In the genomic region with DNA sequence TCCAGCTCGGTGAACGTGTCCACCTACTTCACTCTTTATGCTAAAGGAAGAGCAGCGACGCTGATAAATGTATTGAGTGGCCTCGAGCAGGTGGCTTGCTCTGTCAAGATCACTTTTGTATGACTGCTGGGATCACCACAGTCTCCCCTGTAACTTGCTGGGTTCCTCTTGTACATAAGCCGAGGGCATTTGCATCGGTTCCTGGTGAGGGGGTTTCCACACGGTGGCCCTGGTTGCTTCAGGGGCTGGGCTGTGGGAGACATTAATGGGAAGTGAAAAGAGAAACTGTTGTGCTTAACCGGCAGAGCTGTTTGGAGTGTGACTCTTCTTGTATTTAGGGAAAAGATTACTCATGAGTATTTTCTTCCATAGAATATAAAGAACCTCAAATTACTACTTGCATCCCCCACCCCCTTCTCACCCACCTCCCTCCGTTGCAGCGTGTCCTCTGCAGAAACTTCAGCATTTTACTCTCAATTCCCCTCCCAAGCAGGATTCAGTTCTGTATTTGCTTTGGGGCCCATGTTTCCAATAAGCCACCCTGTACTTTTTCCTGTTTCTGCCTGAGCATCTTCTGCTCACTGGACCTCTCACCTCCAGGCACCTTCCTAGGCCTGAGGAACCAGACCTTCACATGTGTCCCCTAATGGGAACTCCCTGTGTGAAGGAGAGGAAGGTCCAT, we compare ENCODE assay signal across 1 cellular context.
TF ChIP-seq lines count a peak whose summit lies in the region.

No MANE protein-coding gene starts in this region.

TF ChIP-seq in GM12878, 131 proteins besides CTCF, POLR2A, EP300 and RAD21 (continued from another document and continues in another):
- TF ChIP-seq RFX5 (IDR thresholded peaks at IDR 0.05; ENCODE audit: low read depth, low read length) (no peak), SRF (IDR thresholded peaks at IDR 0.05; ENCODE audit: low read depth in 2 of 2, low read length in 2 of 2) (no peak), YY1 (IDR thresholded peaks at IDR 0.05; ENCODE audit: low read depth, low read length) (peak; percentile 41; the same call in 1 of the 2 replicates), IRF3 (IDR thresholded peaks at IDR 0.05) (no peak), GABPA (IDR thresholded peaks at IDR 0.05; ENCODE audit: low read depth) (no peak), BACH1 (IDR thresholded peaks at IDR 0.05; ENCODE audit: borderline replicate concordance) (peak; percentile 66; the same call in 1 of the 2 replicates), ATF2 (IDR thresholded peaks at IDR 0.05; ENCODE audit: low read length) (peak; percentile 98), ZBTB40 (IDR thresholded peaks at IDR 0.05; ENCODE audit: borderline replicate concordance) (no peak), PML (IDR thresholded peaks at IDR 0.05; ENCODE audit: low read length) (peak; percentile 71; the same call in 1 of the 2 replicates), PBX3 (IDR thresholded peaks at IDR 0.05; ENCODE audit: insufficient replicate concordance, low read depth, low read length) (peak; percentile 45), ZBTB4 (CRISPR knock-in tag; IDR thresholded peaks at IDR 0.05) (no peak), KAT2A (conservative IDR thresholded peaks at IDR 0.05; ENCODE audit: control insufficient read depth, low read depth, low read length) (no peak), FOXM1 (IDR thresholded peaks at IDR 0.05; ENCODE audit: low read depth, low read length) (peak; percentile 98), ZNF217 (IDR thresholded peaks at IDR 0.05) (0 out of 2 replicates have a peak, but pooled peaks have one; percentile 64), FOXK2 (IDR thresholded peaks at IDR 0.05) (no peak), NR2F1 (conservative IDR thresholded peaks at IDR 0.05) (peak; percentile 67; the same call in 1 of the 2 replicates), POLR2AphosphoS5 (IDR thresholded peaks at IDR 0.05; ENCODE audit: low read length) (peak; percentile 93), MTA2 (IDR thresholded peaks at IDR 0.05; ENCODE audit: low read depth) (peak; percentile 96), HDGF (IDR thresholded peaks at IDR 0.05) (peak; percentile 20; the same call in 1 of the 2 replicates), HDAC2 (IDR thresholded peaks at IDR 0.05) (no peak), BMI1 (IDR thresholded peaks at IDR 0.05; ENCODE audit: borderline replicate concordance) (peak; percentile 66; the same call in 1 of the 2 replicates), IKZF2 (IDR thresholded peaks at IDR 0.05) (peak; percentile 100), HCFC1 (IDR thresholded peaks at IDR 0.05; ENCODE audit: low read length) (no peak), FOS (IDR thresholded peaks at IDR 0.05; ENCODE audit: borderline replicate concordance, extremely low read depth, insufficient read length) (no peak), RELA (IDR thresholded peaks at IDR 0.05; ENCODE audit: borderline replicate concordance, partially characterized antibody) (peak; percentile 98), PAX8 (IDR thresholded peaks at IDR 0.05) (no peak), CHD4 (IDR thresholded peaks at IDR 0.05) (no peak), HSF1 (IDR thresholded peaks at IDR 0.05; ENCODE audit: low read depth, low read length) (no peak), CBX5 (IDR thresholded peaks at IDR 0.05; ENCODE audit: low read depth) (peak; percentile 86), JUNB (IDR thresholded peaks at IDR 0.05) (peak; percentile 67), PAX5 (IDR thresholded peaks at IDR 0.05; ENCODE audit: borderline replicate concordance, low read depth, low read length) (peak; percentile 87)
- TF ChIP-seq, protein P1, sequence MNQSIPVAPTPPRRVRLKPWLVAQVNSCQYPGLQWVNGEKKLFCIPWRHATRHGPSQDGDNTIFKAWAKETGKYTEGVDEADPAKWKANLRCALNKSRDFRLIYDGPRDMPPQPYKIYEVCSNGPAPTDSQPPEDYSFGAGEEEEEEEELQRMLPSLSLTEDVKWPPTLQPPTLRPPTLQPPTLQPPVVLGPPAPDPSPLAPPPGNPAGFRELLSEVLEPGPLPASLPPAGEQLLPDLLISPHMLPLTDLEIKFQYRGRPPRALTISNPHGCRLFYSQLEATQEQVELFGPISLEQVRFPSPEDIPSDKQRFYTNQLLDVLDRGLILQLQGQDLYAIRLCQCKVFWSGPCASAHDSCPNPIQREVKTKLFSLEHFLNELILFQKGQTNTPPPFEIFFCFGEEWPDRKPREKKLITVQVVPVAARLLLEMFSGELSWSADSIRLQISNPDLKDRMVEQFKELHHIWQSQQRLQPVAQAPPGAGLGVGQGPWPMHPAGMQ (IDR thresholded peaks at IDR 0.05; ENCODE audit: borderline replicate concordance), result no peak
- TF ChIP-seq, protein P2, sequence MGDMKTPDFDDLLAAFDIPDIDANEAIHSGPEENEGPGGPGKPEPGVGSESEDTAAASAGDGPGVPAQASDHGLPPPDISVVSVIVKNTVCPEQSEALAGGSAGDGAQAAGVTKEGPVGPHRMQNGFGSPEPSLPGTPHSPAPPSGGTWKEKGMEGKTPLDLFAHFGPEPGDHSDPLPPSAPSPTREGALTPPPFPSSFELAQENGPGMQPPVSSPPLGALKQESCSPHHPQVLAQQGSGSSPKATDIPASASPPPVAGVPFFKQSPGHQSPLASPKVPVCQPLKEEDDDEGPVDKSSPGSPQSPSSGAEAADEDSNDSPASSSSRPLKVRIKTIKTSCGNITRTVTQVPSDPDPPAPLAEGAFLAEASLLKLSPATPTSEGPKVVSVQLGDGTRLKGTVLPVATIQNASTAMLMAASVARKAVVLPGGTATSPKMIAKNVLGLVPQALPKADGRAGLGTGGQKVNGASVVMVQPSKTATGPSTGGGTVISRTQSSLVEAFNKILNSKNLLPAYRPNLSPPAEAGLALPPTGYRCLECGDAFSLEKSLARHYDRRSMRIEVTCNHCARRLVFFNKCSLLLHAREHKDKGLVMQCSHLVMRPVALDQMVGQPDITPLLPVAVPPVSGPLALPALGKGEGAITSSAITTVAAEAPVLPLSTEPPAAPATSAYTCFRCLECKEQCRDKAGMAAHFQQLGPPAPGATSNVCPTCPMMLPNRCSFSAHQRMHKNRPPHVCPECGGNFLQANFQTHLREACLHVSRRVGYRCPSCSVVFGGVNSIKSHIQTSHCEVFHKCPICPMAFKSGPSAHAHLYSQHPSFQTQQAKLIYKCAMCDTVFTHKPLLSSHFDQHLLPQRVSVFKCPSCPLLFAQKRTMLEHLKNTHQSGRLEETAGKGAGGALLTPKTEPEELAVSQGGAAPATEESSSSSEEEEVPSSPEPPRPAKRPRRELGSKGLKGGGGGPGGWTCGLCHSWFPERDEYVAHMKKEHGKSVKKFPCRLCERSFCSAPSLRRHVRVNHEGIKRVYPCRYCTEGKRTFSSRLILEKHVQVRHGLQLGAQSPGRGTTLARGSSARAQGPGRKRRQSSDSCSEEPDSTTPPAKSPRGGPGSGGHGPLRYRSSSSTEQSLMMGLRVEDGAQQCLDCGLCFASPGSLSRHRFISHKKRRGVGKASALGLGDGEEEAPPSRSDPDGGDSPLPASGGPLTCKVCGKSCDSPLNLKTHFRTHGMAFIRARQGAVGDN (IDR thresholded peaks at IDR 0.05), result peak; percentile 87
- TF ChIP-seq, protein P3, sequence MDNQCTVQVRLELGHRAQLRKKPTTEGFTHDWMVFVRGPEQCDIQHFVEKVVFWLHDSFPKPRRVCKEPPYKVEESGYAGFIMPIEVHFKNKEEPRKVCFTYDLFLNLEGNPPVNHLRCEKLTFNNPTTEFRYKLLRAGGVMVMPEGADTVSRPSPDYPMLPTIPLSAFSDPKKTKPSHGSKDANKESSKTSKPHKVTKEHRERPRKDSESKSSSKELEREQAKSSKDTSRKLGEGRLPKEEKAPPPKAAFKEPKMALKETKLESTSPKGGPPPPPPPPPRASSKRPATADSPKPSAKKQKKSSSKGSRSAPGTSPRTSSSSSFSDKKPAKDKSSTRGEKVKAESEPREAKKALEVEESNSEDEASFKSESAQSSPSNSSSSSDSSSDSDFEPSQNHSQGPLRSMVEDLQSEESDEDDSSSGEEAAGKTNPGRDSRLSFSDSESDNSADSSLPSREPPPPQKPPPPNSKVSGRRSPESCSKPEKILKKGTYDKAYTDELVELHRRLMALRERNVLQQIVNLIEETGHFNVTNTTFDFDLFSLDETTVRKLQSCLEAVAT (IDR thresholded peaks at IDR 0.05), result peak; percentile 87
